27 cellular contexts compared by ENCODE assay signal in genomic region chr2:111999809-112000208, GRCh38.
"Had no signal": no experiment of that assay in that cellular context is flagged by ENCODE, and none has a peak within 500 bp of the region (broad histone marks: within the 10 kb centered on the region; RNA-seq: fewer than 3 reads in every experiment).

No MANE protein-coding gene starts in this region.

- H3K27me3 Mint-ChIP-seq: stimulated activated memory B cell treated with anti-CD40 and anti-IgM and Interleukin-4, amounts not matched to agents 10 μg/mL and 1 μg/mL and 100 μg/mL, for 72 hours; stimulated activated naive B cell treated with anti-CD40 and anti-IgM and Interleukin-4, amounts not matched to agents 10 μg/mL and 1 μg/mL and 100 μg/mL, for 72 hours had no signal

- H3K4me1 ChIP-seq: tibial artery, upper lobe of right lung, uterus had no signal

- H3K9me3 Mint-ChIP-seq: stimulated activated effector memory CD8-positive, alpha-beta T cell treated with anti-CD3 and anti-CD28 coated beads, Interleukin-12 subunit alpha, Interleukin-12 subunit beta, amount 100 ng/mL, for 72 hours; stimulated activated memory B cell treated with anti-CD40 and anti-IgM and Interleukin-4, amounts not matched to agents 10 μg/mL and 1 μg/mL and 100 μg/mL, for 72 hours; stimulated activated naive B cell treated with anti-CD40 and anti-IgM and Interleukin-4, amounts not matched to agents 10 μg/mL and 1 μg/mL and 100 μg/mL, for 72 hours; stimulated activated naive CD8-positive, alpha-beta T cell treated with anti-CD3 and anti-CD28 coated beads, Interleukin-15, Interleukin-2, amounts not matched to agents 100 ng/mL and 50 ng/mL, for 24 hours had no signal

- H3K36me3 ChIP-seq: transverse colon, uterus had no signal

- H3K36me3 Mint-ChIP-seq: stimulated activated effector memory CD8-positive, alpha-beta T cell treated with anti-CD3 and anti-CD28 coated beads, Interleukin-12 subunit alpha, Interleukin-12 subunit beta, amount 100 ng/mL, for 72 hours; stimulated activated memory B cell treated with anti-CD40 and anti-IgM and Interleukin-4, amounts not matched to agents 10 μg/mL and 1 μg/mL and 100 μg/mL, for 72 hours; stimulated activated naive B cell treated with anti-CD40 and anti-IgM and Interleukin-4, amounts not matched to agents 10 μg/mL and 1 μg/mL and 100 μg/mL, for 72 hours had no signal

- H3K4me3 ChIP-seq: stomach, suprapubic skin, testis, thoracic aorta, thyroid gland, tibial artery, tibial nerve, transverse colon, upper lobe of left lung, upper lobe of right lung, uterus, vagina had no signal

- DNase-seq: stimulated activated CD4-positive, alpha-beta T cell treated with anti-CD3 and anti-CD28 coated beads, Interleukin-2, amount 100 ng/mL, for 48 hours; stimulated activated CD4-positive, alpha-beta T cell treated with anti-CD3 and anti-CD28 coated beads, Interleukin-4, amount 100 ng/mL, for 1 hour; stimulated activated CD4-positive, alpha-beta T cell treated with anti-CD3 and anti-CD28 coated beads, Interleukin-4, amount 100 ng/mL, for 24 hours; stimulated activated CD4-positive, alpha-beta T cell treated with anti-CD3 and anti-CD28 coated beads, Interleukin-4, amount 100 ng/mL, for 4 hours; stimulated activated CD8-positive, alpha-beta memory T cell treated with anti-CD3 and anti-CD28 coated beads, Interleukin-4, amount 100 ng/mL, for 48 hours; stimulated activated naive B cell treated with anti-CD40 and anti-IgM and Interleukin-4, amounts not matched to agents 10 μg/mL and 1 μg/mL and 100 μg/mL, for 72 hours; stimulated activated naive CD4-positive, alpha-beta T cell; stimulated activated naive CD4-positive, alpha-beta T cell treated with Interleukin-2 at 50 U/mL for 16 hours; stimulated activated naive CD8-positive, alpha-beta T cell treated with anti-CD3 and anti-CD28 coated beads, Interleukin-15, amount 100 ng/mL, for 72 hours; stimulated activated naive CD8-positive, alpha-beta T cell treated with anti-CD3 and anti-CD28 coated beads, Interleukin-15, Interleukin-2, amounts not matched to agents 100 U/mL and 50 U/mL, for 24 hours; stomach; substantia nigra; testis; thyroid gland; tibial artery; transverse colon; trophoblast cell; upper lobe of left lung; upper lobe of right lung; uterus had no signal

- H3K27ac Mint-ChIP-seq: stimulated activated effector memory CD8-positive, alpha-beta T cell treated with anti-CD3 and anti-CD28 coated beads, Interleukin-12 subunit alpha, Interleukin-12 subunit beta, amount 100 ng/mL, for 72 hours; stimulated activated memory B cell treated with anti-CD40 and anti-IgM and Interleukin-4, amounts not matched to agents 10 μg/mL and 1 μg/mL and 100 μg/mL, for 72 hours; stimulated activated naive B cell treated with anti-CD40 and anti-IgM and Interleukin-4, amounts not matched to agents 10 μg/mL and 1 μg/mL and 100 μg/mL, for 72 hours; stimulated activated naive CD8-positive, alpha-beta T cell treated with anti-CD3 and anti-CD28 coated beads, Interleukin-15, amount 100 ng/mL, for 72 hours; stimulated activated naive CD8-positive, alpha-beta T cell treated with anti-CD3 and anti-CD28 coated beads, Interleukin-15, Interleukin-2, amounts not matched to agents 100 ng/mL and 50 ng/mL, for 24 hours had no signal

- H3K27me3 ChIP-seq: stomach, suprapubic skin, testis, thyroid gland, tibial artery, tibial nerve, transverse colon, upper lobe of left lung, upper lobe of right lung, uterus, vagina had no signal

- H3K4me3 Mint-ChIP-seq: stimulated activated effector memory CD8-positive, alpha-beta T cell treated with anti-CD3 and anti-CD28 coated beads, Interleukin-12 subunit alpha, Interleukin-12 subunit beta, amount 100 ng/mL, for 72 hours; stimulated activated memory B cell treated with anti-CD40 and anti-IgM and Interleukin-4, amounts not matched to agents 10 μg/mL and 1 μg/mL and 100 μg/mL, for 72 hours; stimulated activated naive B cell treated with anti-CD40 and anti-IgM and Interleukin-4, amounts not matched to agents 10 μg/mL and 1 μg/mL and 100 μg/mL, for 72 hours; stimulated activated naive CD8-positive, alpha-beta T cell treated with anti-CD3 and anti-CD28 coated beads, Interleukin-15, amount 100 ng/mL, for 72 hours; stimulated activated naive CD8-positive, alpha-beta T cell treated with anti-CD3 and anti-CD28 coated beads, Interleukin-15, Interleukin-2, amounts not matched to agents 100 ng/mL and 50 ng/mL, for 24 hours had no signal

- H3K27ac ChIP-seq: stomach, suprapubic skin, testis, thoracic aorta, thyroid gland, tibial artery, tibial nerve, transverse colon, upper lobe of left lung, upper lobe of right lung, uterus, vagina had no signal

- H3K9me3 ChIP-seq: stomach, suprapubic skin, testis, thoracic aorta, thyroid gland, tibial artery, tibial nerve, transverse colon, upper lobe of left lung, upper lobe of right lung, uterus, vagina had no signal

- H3K4me1 Mint-ChIP-seq: stimulated activated effector memory CD8-positive, alpha-beta T cell treated with anti-CD3 and anti-CD28 coated beads, Interleukin-12 subunit alpha, Interleukin-12 subunit beta, amount 100 ng/mL, for 72 hours had no signal

- ATAC-seq: stimulated activated effector memory CD8-positive, alpha-beta T cell treated with anti-CD3 and anti-CD28 coated beads, Interleukin-12 subunit alpha, Interleukin-12 subunit beta, amount 100 ng/mL, for 72 hours; stimulated activated memory B cell treated with anti-CD40 and anti-IgM and Interleukin-4, amounts not matched to agents 10 μg/mL and 1 μg/mL and 100 μg/mL, for 72 hours; stimulated activated naive B cell treated with anti-CD40 and anti-IgM and Interleukin-4, amounts not matched to agents 10 μg/mL and 1 μg/mL and 100 μg/mL, for 72 hours; stimulated activated naive CD8-positive, alpha-beta T cell treated with anti-CD3 and anti-CD28 coated beads, Interleukin-15, amount 100 ng/mL, for 72 hours; stimulated activated naive CD8-positive, alpha-beta T cell treated with anti-CD3 and anti-CD28 coated beads, Interleukin-15, Interleukin-2, amounts not matched to agents 100 U/mL and 50 U/mL, for 24 hours; upper lobe of right lung had no signal
